Comparison of ENCODE assay signal across 8 cellular contexts in the genomic region with DNA sequence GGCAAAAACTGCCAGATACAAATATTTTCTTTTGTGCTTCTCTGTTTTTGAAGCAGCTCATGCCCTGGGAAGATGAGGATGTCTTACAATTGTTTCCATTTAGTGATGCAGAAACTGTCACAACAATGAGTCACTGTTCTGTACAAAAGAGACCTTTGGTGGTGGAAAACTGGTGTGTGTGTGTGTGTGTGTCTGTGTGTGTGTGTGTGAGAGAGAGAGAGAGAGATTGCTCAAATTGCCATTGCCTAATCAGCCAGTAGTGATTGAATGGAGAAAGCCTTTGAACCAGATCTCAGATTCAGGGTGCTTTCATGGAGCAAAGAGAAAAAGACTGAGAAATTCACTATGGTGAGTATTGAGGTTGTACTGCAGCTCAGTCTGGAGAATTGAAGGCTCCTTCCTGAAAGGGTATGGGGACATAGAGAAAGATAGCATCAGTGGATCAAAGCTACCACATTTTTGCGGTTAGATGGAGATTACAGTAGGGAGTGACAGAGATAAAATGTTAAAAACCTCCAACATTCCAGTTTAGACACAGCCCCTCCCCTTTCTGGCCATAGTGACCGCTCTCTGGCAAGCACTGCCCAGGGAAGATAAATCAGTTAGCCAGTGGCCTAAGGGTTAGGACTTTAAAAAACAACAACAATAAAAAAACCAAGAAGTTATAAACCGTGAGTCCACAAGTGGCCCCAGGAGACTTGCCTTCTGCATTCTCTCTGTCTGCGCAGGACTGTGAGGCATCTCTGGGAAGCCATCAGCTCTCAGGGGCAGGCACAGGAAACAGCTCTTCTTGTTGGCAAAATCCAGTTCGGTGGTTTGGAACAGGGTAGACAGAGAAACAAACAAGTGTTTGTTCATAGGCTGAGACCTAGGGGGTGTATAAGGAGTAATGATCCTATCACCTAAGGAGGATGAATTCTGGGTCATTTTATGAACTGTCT.
DNase-seq lines count a peak whose midpoint lies in the region; ATAC-seq and TF ChIP-seq lines count a peak whose summit lies in the region.

No MANE protein-coding gene starts in this region.

- H3K27ac ChIP-seq in WERI-Rb-1, result no peak overlapping the region

- ATAC-seq in stimulated activated memory B cell treated with anti-CD40 and anti-IgM and Interleukin-4, amounts not matched to agents 10 μg/mL and 1 μg/mL and 100 μg/mL, for 72 hours, result peak; percentile 8
- ATAC-seq in GM19395 (IDR thresholded peaks at IDR 0.05; ENCODE audit: unreplicated experiment), result no peak
- ATAC-seq in HG03342 (IDR thresholded peaks at IDR 0.05; ENCODE audit: unreplicated experiment), result no peak

- H3K27me3 Mint-ChIP-seq in HFFc6 (ENCODE audit: insufficient read depth), result peaks cover 1% of the 10 kb centered on the region
- peaks cover 9% of the 10 kb centered on the region for H3K27me3 Mint-ChIP-seq in stimulated activated memory B cell treated with anti-CD40 and anti-IgM and Interleukin-4, amounts not matched to agents 10 μg/mL and 1 μg/mL and 100 μg/mL, for 72 hours

- peak overlapping the region; percentile 93 for H3K27ac Mint-ChIP-seq in HFFc6
- no peak overlapping the region for H3K27ac Mint-ChIP-seq in stimulated activated memory B cell treated with anti-CD40 and anti-IgM and Interleukin-4, amounts not matched to agents 10 μg/mL and 1 μg/mL and 100 μg/mL, for 72 hours

- H3K4me1 ChIP-seq in adipocyte (ENCODE audit: control insufficient read depth, insufficient read depth, low read length), result peaks cover 31% of the 10 kb centered on the region

- H3K9me3 Mint-ChIP-seq in HFFc6, result peaks cover 24% of the 10 kb centered on the region
- peaks cover 5% of the 10 kb centered on the region for H3K9me3 Mint-ChIP-seq in stimulated activated memory B cell treated with anti-CD40 and anti-IgM and Interleukin-4, amounts not matched to agents 10 μg/mL and 1 μg/mL and 100 μg/mL, for 72 hours

- H3K9ac ChIP-seq in adipocyte (ENCODE audit: low read length), result peak overlapping the region; percentile 74

- H3K4me3 Mint-ChIP-seq in HFFc6, result peak overlapping the region; percentile 78
- no peak overlapping the region for H3K4me3 Mint-ChIP-seq in stimulated activated memory B cell treated with anti-CD40 and anti-IgM and Interleukin-4, amounts not matched to agents 10 μg/mL and 1 μg/mL and 100 μg/mL, for 72 hours

- H3K4me3 ChIP-seq in adipocyte (ENCODE audit: low read length), result peak overlapping the region; percentile 75
- no peak overlapping the region for H3K4me3 ChIP-seq in WERI-Rb-1 (ENCODE audit: low read depth, low read length)

- peaks cover 34% of the 10 kb centered on the region for H3K4me1 Mint-ChIP-seq in HFFc6 (ENCODE audit: low read depth)
- H3K4me1 Mint-ChIP-seq in stimulated activated memory B cell treated with anti-CD40 and anti-IgM and Interleukin-4, amounts not matched to agents 10 μg/mL and 1 μg/mL and 100 μg/mL, for 72 hours, result no peaks in the 10 kb centered on the region

- H3K27me3 ChIP-seq in adipocyte (replicated peaks; ENCODE audit: control insufficient read depth, insufficient read depth, low read length) (no peaks in the 10 kb centered on the region), WERI-Rb-1 (ENCODE audit: insufficient read depth, low read depth, severe bottlenecking) (no peaks in the 10 kb centered on the region)

- H3K9me3 ChIP-seq in adipocyte (ENCODE audit: control insufficient read depth, low read length) (peaks cover 26% of the 10 kb centered on the region), WERI-Rb-1 (ENCODE audit: severe bottlenecking) (no peaks in the 10 kb centered on the region)

- peaks cover 17% of the 10 kb centered on the region for H3K36me3 Mint-ChIP-seq in HFFc6 (ENCODE audit: low read depth)
- no peaks in the 10 kb centered on the region for H3K36me3 Mint-ChIP-seq in stimulated activated memory B cell treated with anti-CD40 and anti-IgM and Interleukin-4, amounts not matched to agents 10 μg/mL and 1 μg/mL and 100 μg/mL, for 72 hours

- peak; percentile 93 for DNase-seq in HFFc6
- DNase-seq in adipocyte (ENCODE audit: low read depth), result peak; percentile 78
- DNase-seq in hippocampal formation (lab: John Stamatoyannopoulos, UW), result peak; percentile 67 to 89
- no peak for DNase-seq in WERI-Rb-1
- DNase-seq in activated CD4-positive, alpha-beta T cell treated with anti-CD3 and anti-CD28 coated beads, Interleukin-2, amount 50 U/mL, for 48 hours, result no peak

- H3K36me3 ChIP-seq in adipocyte (ENCODE audit: control insufficient read depth, insufficient read depth, low read length, severe bottlenecking) (no peaks in the 10 kb centered on the region), WERI-Rb-1 (no peaks in the 10 kb centered on the region)

- TF ChIP-seq CTCF in HFFc6 (IDR thresholded peaks at IDR 0.05) (no peak), WERI-Rb-1 (IDR thresholded peaks at IDR 0.05; ENCODE audit: low read depth, low read length) (no peak)

Comparison
In these comparisons a context has a peak if more than half of its experiments do, and no peak if none do; other contexts are left out.
1. DNase-seq: peak in HFFc6 (single experiment), adipocyte (single experiment) and hippocampal formation (2 of 2); none in WERI-Rb-1 (single experiment) and activated CD4-positive, alpha-beta T cell treated with anti-CD3 and anti-CD28 coated beads, Interleukin-2, amount 50 U/mL, for 48 hours (0 of 2).